Comparison of ENCODE assay signal across 8 cellular contexts in genomic region chr7:19708397-19709248, GRCh38. TPM values are rescaled to one million over a fixed set of nuclear protein-coding genes. Genes with fewer than 3 reads are reported as not detected.
A peak's percentile ranks its signal among the peaks of the same experiment; 100 is the strongest.
DNase-seq lines count a peak whose midpoint lies in the region; ATAC-seq and TF ChIP-seq lines count a peak whose summit lies in the region.

Gene POLR1F (minus strand): TSS chr7:19709037. CDS start chr7:19709016, 21 bp downstream.

- no peaks in the 10 kb centered on the region for H3K36me3 ChIP-seq in mucosa of descending colon (ENCODE audit: low read depth)

- intact Hi-C loops in mucosa of descending colon (cut with DNase I, micrococcal nuclease): no loop called here

- H3K9me3 ChIP-seq in mucosa of descending colon: no peaks in the 10 kb centered on the region

- H3K27me3 Mint-ChIP-seq in IgD-negative memory B cell: no peaks in the 10 kb centered on the region

- peak within 1 kb of the TSS; percentile 15 for H3K27ac ChIP-seq in epithelial cell of prostate

- H3K4me3 ChIP-seq in mucosa of descending colon: peak within 1 kb of the TSS; percentile 73

- peaks cover 2% of the 10 kb centered on the region for H3K36me3 Mint-ChIP-seq in IgD-negative memory B cell

- H3K9me3 Mint-ChIP-seq in IgD-negative memory B cell: no peaks in the 10 kb centered on the region

- H3K4me1 Mint-ChIP-seq in IgD-negative memory B cell: peaks cover 14 to 45% (median 38%) of the 10 kb centered on the region in 3 donors

- ATAC-seq in GM21529 (IDR thresholded peaks at IDR 0.05; ENCODE audit: unreplicated experiment): peak; percentile 99
- ATAC-seq in mucosa of descending colon: peak; percentile 100

- peak within 1 kb of the TSS; percentile 95 to 100 (median 96) for H3K4me3 Mint-ChIP-seq in IgD-negative memory B cell

- DNase-seq in DMS53 (lab: John Stamatoyannopoulos, UW) (peak; percentile 100), OCI-M1 (lab: John Stamatoyannopoulos, UW) (peak; percentile 94), activated T-cell treated with anti-CD3 and anti-CD28 coated beads for 24 hours (ENCODE audit: low read depth) (peak; percentile 95), epithelial cell of prostate (ENCODE audit: low read depth, low spot score) (peak; percentile 68), mucosa of descending colon (peak; percentile 95 to 98 (median 96))
- DNase-seq in stimulated activated CD8-positive, alpha-beta memory T cell treated with anti-CD3 and anti-CD28 coated beads, Interleukin-4, amount 100 ng/mL, for 24 hours (ENCODE audit: low read depth): peak; percentile 88

- peak; percentile 83 for TF ChIP-seq CTCF in mucosa of descending colon (IDR thresholded peaks at IDR 0.05)

- peak within 1 kb of the TSS; percentile 92 to 99 (median 96) for H3K27ac Mint-ChIP-seq in IgD-negative memory B cell

- H3K4me1 ChIP-seq in mucosa of descending colon (ENCODE audit: low read depth): peaks cover 10% of the 10 kb centered on the region

RNA-seq across cellular contexts. Expression of gene POLR1F, which starts in this region (rescaled TPM):
- polyA plus RNA-seq in IgD-negative memory B cell: 32.5 TPM
- total RNA-seq in mucosa of descending colon: 10 to 100 TPM in 1 of 3 donors, 1 to 10 TPM in 2; 5.8 to 13.3 (median 7.7) TPM

Comparison
In these comparisons a context has a peak if more than half of its experiments do, and no peak if none do; other contexts are left out.
1. Peak in every context shown above with its lines: DNase-seq, ATAC-seq, H3K4me3 ChIP-seq and H3K27ac ChIP-seq.